Comparison of ENCODE assay signal across 8 cellular contexts in the genomic region with DNA sequence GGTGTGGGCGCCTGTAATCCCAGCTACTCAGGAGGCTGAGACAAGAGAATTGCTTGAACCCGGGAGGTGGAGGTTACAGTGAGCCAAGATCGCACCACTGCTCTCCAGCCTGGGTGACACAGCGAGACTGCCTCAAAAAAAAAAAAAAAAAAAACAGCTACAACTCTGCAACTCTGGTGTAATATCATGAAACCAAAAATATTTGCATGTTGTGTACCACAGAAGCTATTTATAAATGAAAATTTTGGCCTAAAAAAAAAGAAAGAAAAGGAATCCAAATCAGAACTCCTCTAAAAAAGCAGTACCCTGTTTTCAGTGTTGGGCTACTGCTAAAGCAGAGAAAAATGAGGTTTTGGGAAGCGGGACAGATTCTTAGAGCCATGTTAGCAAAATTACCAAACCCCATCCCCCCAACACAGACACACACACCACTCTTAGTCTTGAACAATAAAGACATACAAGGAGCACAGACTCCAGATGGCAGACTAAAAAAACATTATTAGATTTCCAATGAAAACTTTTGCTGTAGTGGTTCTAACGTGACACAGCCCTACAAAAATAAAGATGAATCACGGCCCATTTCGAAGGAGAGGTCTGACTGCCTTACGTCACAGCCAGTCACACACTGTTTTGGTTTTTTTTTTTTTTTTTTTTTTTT. TPM values are rescaled to one million over a fixed set of nuclear protein-coding genes. Genes with fewer than 3 reads are reported as not detected.
DNase-seq lines count a peak whose midpoint lies in the region; ATAC-seq, FAIRE-seq and TF ChIP-seq lines count a peak whose summit lies in the region.

No MANE protein-coding gene starts in this region.

- H3K36me3 Mint-ChIP-seq in nephron progenitor cell (ENCODE audit: low read depth), result peaks cover 18% of the 10 kb centered on the region

- H3K27me3 Mint-ChIP-seq in nephron progenitor cell (ENCODE audit: low read depth, poor library complexity), result no peaks in the 10 kb centered on the region

- in situ Hi-C loops in Caki2 (cut with HindIII; ENCODE audit: low pct_unique_long_range_greater_than_20kb, low sequenced_read_pairs), result no loop called here

- no peak for FAIRE-seq in HTR-8/SVneo (lab: Jason Lieb, UNC)
- no peak for FAIRE-seq in bronchial epithelial cell (lab: Jason Lieb, UNC)

- DNase-seq in Caki2 (ENCODE audit: low read depth) (peak; percentile 28), HTR-8/SVneo (ENCODE audit: insufficient read length, low spot score) (peak; percentile 31), bronchial epithelial cell (ENCODE audit: low read depth) (peak; percentile 5), nephron progenitor cell (no peak), OCI-M1 (lab: John Stamatoyannopoulos, UW) (no peak), T1000 (lab: John Stamatoyannopoulos, UW) (no peak)

- peaks cover 4% of the 10 kb centered on the region for H3K4me1 Mint-ChIP-seq in nephron progenitor cell

- TF ChIP-seq CTCF in bronchial epithelial cell (IDR thresholded peaks at IDR 0.05; ENCODE audit: insufficient read depth, low read length, severe bottlenecking), result no peak
- no peak for TF ChIP-seq CTCF in nephron progenitor cell (IDR thresholded peaks at IDR 0.05)

- H3K27me3 ChIP-seq in bronchial epithelial cell (ENCODE audit: control insufficient read depth, insufficient read depth, low read length), result no peaks in the 10 kb centered on the region

- no peak overlapping the region for H3K4me3 ChIP-seq in bronchial epithelial cell (ENCODE audit: low read depth, low read length)

- peak overlapping the region; percentile 24 for H3K27ac Mint-ChIP-seq in nephron progenitor cell

- no peak overlapping the region for H3K4me3 Mint-ChIP-seq in nephron progenitor cell

- H3K36me3 ChIP-seq in bronchial epithelial cell (ENCODE audit: control insufficient read depth, insufficient read depth, low read length), result no peaks in the 10 kb centered on the region

- H3K9me3 Mint-ChIP-seq in nephron progenitor cell, result peaks cover 40% of the 10 kb centered on the region

- no peak for ATAC-seq in GM18873 (IDR thresholded peaks at IDR 0.05; ENCODE audit: low FRiP score, unreplicated experiment)
- ATAC-seq in GM21723 (IDR thresholded peaks at IDR 0.05; ENCODE audit: unreplicated experiment), result no peak

RNA-seq across cellular contexts. Expression of a gene that starts 51.5 kb away (rescaled TPM):
- 0.64 and 7.0 TPM in 2 replicates for total RNA-seq in Caki2 (2014; rRNA removed; shearing (Covaris generic); ENCODE audit: low replicate concordance)
- 6.1 and 15.5 TPM in 2 replicates for total RNA-seq in bronchial epithelial cell

Comparison
In these comparisons a context has a peak if more than half of its experiments do, and no peak if none do; other contexts are left out.
1. DNase-seq: peak in Caki2 (single experiment), HTR-8/SVneo (single experiment) and bronchial epithelial cell (single experiment); none in nephron progenitor cell (single experiment), OCI-M1 (single experiment) and T1000 (single experiment).